In genomic region chr10:133325761-133326463, GRCh38 we compare ENCODE assay signal across 8 cellular contexts. TPM values are rescaled to one million over a fixed set of nuclear protein-coding genes. Genes with fewer than 3 reads are reported as not detected.
DNase-seq lines count a peak whose midpoint lies in the region; ATAC-seq and TF ChIP-seq lines count a peak whose summit lies in the region.

No MANE protein-coding gene starts in this region.

- no peak overlapping the region for H2BK5ac ChIP-seq in H9 (ENCODE audit: insufficient read length, low read length)

- peaks cover 19% of the 10 kb centered on the region for H3K23me2 ChIP-seq in H9 (ENCODE audit: insufficient read length, low read depth, low read length, poor library complexity, severe bottlenecking)

- no peaks in the 10 kb centered on the region; the same call in 1 of the 2 replicates for H3K4me1 ChIP-seq in H9 (ENCODE audit: insufficient read depth, low read length)
- no peaks in the 10 kb centered on the region for H3K4me1 ChIP-seq in adipocyte (ENCODE audit: control insufficient read depth, insufficient read depth, low read length)
- peaks cover 8% of the 10 kb centered on the region for H3K4me1 ChIP-seq in iPS-15b (ENCODE audit: control insufficient read depth, insufficient read depth, low read length)

- H3K23ac ChIP-seq in H9 (ENCODE audit: insufficient read length, low read depth, low read length), result no peak overlapping the region

- H3K4me3 Mint-ChIP-seq in H9, result peak overlapping the region; percentile 69 to 83

- H2BK20ac ChIP-seq in H9 (ENCODE audit: low read depth, low read length, poor library complexity, severe bottlenecking), result no peak overlapping the region

- no CpG with 5 or more reads among the region's 66 CpGs for WGBS in H9 (ENCODE audit: extremely low coverage, insufficient read length, low lambda C conversion rate)

- H3K4me2 ChIP-seq in H9 (ENCODE audit: insufficient read depth, insufficient read length, low read length), result peak overlapping the region; percentile 70

- no peak for TF ChIP-seq CTCF in H9 (conservative IDR thresholded peaks at IDR 0.05)

- DNase-seq in H9 (no peak), adipocyte (ENCODE audit: low read depth) (peak; percentile 32), NCI-H774 (lab: John Stamatoyannopoulos, UW) (no peak), NCI-H345 (lab: John Stamatoyannopoulos, UW) (no peak), NCI-H2196 treated with DMSO at 0.1 percent for 48 hours (lab: John Stamatoyannopoulos, UW; ENCODE audit: unreplicated experiment) (no peak)

- peaks cover 14 to 28% of the 10 kb centered on the region in 2 experiments for H3K4me1 Mint-ChIP-seq in H9

- H2BK15ac ChIP-seq in H9 (ENCODE audit: low read depth, low read length), result no peak overlapping the region; the same call in 1 of the 2 replicates

- H2BK120ac ChIP-seq in H9 (ENCODE audit: low read depth, low read length, poor library complexity, severe bottlenecking), result no peak overlapping the region

- no peak overlapping the region for H2AK5ac ChIP-seq in H9 (ENCODE audit: insufficient read length, low read length)

- no peaks in the 10 kb centered on the region for H3K79me2 ChIP-seq in H9 (ENCODE audit: insufficient read depth, low read length)

- no peaks in the 10 kb centered on the region for H4K20me1 ChIP-seq in H9 (ENCODE audit: control insufficient read depth, insufficient read depth, insufficient read length)

- H3K27me3 Mint-ChIP-seq in H9 (ENCODE audit: low read depth), result peaks cover 66% of the 10 kb centered on the region

- H3K27me3 ChIP-seq in H9 (ENCODE audit: insufficient read depth, low read length) (peaks cover 13% of the 10 kb centered on the region; the same call in 1 of the 2 replicates), adipocyte (replicated peaks; ENCODE audit: control insufficient read depth, insufficient read depth, low read length) (peaks cover 37% of the 10 kb centered on the region), iPS-15b (ENCODE audit: control insufficient read depth, insufficient read depth, low read length) (peaks cover 46% of the 10 kb centered on the region)

- no peaks in the 10 kb centered on the region for H3K36me3 ChIP-seq in adipocyte (ENCODE audit: control insufficient read depth, insufficient read depth, low read length, severe bottlenecking)
- no peaks in the 10 kb centered on the region for H3K36me3 ChIP-seq in iPS-15b (ENCODE audit: control insufficient read depth, insufficient read depth, low read length)

- H3K27ac ChIP-seq in H9 (ENCODE audit: insufficient read length, low read depth, low read length) (no peak overlapping the region), skin epidermis (no peak overlapping the region)

- no peaks in the 10 kb centered on the region for H3K79me1 ChIP-seq in H9 (ENCODE audit: insufficient read depth, low read depth, low read length, poor library complexity, severe bottlenecking)

- no peak overlapping the region for H3K56ac ChIP-seq in H9 (ENCODE audit: insufficient read length, low read depth, low read length)

- H4K5ac ChIP-seq in H9 (ENCODE audit: insufficient read length, low read depth, low read length), result no peak overlapping the region

- H3K27ac Mint-ChIP-seq in H9, result no peak overlapping the region

- H3K9me3 ChIP-seq in H9 (ENCODE audit: control insufficient read depth, low read depth, low read length) (no peaks in the 10 kb centered on the region), adipocyte (ENCODE audit: control insufficient read depth, low read length) (peaks cover 5% of the 10 kb centered on the region), iPS-15b (ENCODE audit: control insufficient read depth, insufficient read depth, low read length) (no peaks in the 10 kb centered on the region)

- H3K9ac ChIP-seq in H9 (ENCODE audit: extremely low read depth, insufficient read length, low read length) (no peak overlapping the region), adipocyte (ENCODE audit: low read length) (no peak overlapping the region), iPS-15b (ENCODE audit: low read depth, low read length) (no peak overlapping the region)

- no peak overlapping the region for H3T11ph ChIP-seq in H9 (ENCODE audit: low read length)

- no peak overlapping the region for H3K4ac ChIP-seq in H9 (ENCODE audit: low read depth, low read length)

- ATAC-seq in HG02970 (IDR thresholded peaks at IDR 0.05; ENCODE audit: low FRiP score, unreplicated experiment), result no peak

- peak overlapping the region; percentile 47 for H3K4me3 ChIP-seq in adipocyte (ENCODE audit: low read length)
- peak overlapping the region; percentile 55 for H3K4me3 ChIP-seq in iPS-15b (ENCODE audit: low read depth, low read length)
- H3K4me3 ChIP-seq in skin epidermis, result peak overlapping the region; percentile 2 to 42 (median 17)

- no peak overlapping the region for H2BK12ac ChIP-seq in H9 (ENCODE audit: insufficient read length, low read depth, low read length)

- H4K8ac ChIP-seq in H9 (replicated peaks; ENCODE audit: insufficient read length, low read depth, low read length), result no peak overlapping the region

- no peak overlapping the region for H4K91ac ChIP-seq in H9 (ENCODE audit: insufficient read length, low read depth, low read length)

- no peaks in the 10 kb centered on the region; a peak in 1 of 7 replicates for H3K36me3 Mint-ChIP-seq in H9 (ENCODE audit: insufficient read depth in 1 of 3, low read depth in 3 of 3)

- 0 out of 5 replicates have a peak, but pooled peaks cover 0 to 2% of the 10 kb centered on the region in 2 experiments for H3K9me3 Mint-ChIP-seq in H9

- H3K18ac ChIP-seq in H9 (ENCODE audit: insufficient read length, low read depth, low read length), result peak overlapping the region; percentile 34

- peak overlapping the region; percentile 90 for H3K14ac ChIP-seq in H9 (ENCODE audit: insufficient read depth, low read length)

- H2AFZ ChIP-seq in H9 (ENCODE audit: low read length), result no peak overlapping the region

RNA-seq across cellular contexts. Expression of gene CALY, which starts 10.8 kb away (rescaled TPM):
- total RNA-seq in H9 (2021), result 1.9 and 2.9 TPM in 2 replicates

RNA-seq across cellular contexts. Expression of gene ZNF511, which starts 17.2 kb away (rescaled TPM):
- total RNA-seq in H9 (2021), result 83.6 and 89.4 TPM in 2 replicates

RNA-seq across cellular contexts. Expression of gene TUBGCP2, which starts 17.2 kb away (rescaled TPM):
- total RNA-seq in H9 (2021), result 52.4 and 53.5 TPM in 2 replicates

RNA-seq across cellular contexts. Expression of gene PRAP1, which starts 21.3 kb away (rescaled TPM):
- total RNA-seq in H9 (2021), result 0.81 and 1.2 TPM in 2 replicates

RNA-seq across cellular contexts. Expression of gene FUOM, which starts 31.9 kb away (rescaled TPM):
- total RNA-seq in H9 (2021), result 39.6 and 41.8 TPM in 2 replicates
